1 cellular context compared by ENCODE assay signal in genomic region chr5:19927170-19927569, GRCh38.
TF ChIP-seq lines count a peak whose summit lies in the region.

No MANE protein-coding gene starts in this region.

TF ChIP-seq in HepG2, 621 proteins besides CTCF, POLR2A, EP300 and RAD21 (continued from another document):
- TF ChIP-seq, protein P1, sequence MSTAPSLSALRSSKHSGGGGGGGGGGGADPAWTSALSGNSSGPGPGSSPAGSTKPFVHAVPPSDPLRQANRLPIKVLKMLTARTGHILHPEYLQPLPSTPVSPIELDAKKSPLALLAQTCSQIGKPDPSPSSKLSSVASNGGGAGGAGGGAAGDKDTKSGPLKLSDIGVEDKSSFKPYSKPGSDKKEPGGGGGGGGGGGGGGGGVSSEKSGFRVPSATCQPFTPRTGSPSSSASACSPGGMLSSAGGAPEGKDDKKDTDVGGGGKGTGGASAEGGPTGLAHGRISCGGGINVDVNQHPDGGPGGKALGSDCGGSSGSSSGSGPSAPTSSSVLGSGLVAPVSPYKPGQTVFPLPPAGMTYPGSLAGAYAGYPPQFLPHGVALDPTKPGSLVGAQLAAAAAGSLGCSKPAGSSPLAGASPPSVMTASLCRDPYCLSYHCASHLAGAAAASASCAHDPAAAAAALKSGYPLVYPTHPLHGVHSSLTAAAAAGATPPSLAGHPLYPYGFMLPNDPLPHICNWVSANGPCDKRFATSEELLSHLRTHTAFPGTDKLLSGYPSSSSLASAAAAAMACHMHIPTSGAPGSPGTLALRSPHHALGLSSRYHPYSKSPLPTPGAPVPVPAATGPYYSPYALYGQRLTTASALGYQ (CRISPR knock-in tag; IDR thresholded peaks at IDR 0.05), result no peak
